Comparison of ENCODE assay signal across 1 cellular context in the genomic region with DNA sequence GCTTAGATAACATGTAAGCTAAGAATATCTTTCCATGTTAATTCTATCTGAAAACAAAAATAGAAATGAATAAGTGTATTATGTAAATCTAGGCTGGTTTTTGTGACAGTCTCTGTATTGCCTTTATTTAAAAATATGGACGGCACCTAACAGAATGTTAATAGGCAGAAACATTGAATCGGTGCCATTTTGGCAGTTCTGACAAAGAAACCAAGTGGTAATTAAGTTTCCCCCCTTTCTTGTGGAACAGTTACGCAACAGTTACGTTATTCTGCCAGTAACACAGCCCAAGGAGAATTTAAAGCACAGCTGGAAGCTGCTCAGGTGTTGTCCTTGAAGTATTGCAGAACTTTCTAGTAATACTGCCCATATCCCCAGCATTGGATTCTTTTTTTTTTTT.
TF ChIP-seq lines count a peak whose summit lies in the region.

No MANE protein-coding gene starts in this region.

TF ChIP-seq in IMR-90, 13 proteins besides CTCF, POLR2A, EP300 and RAD21:
- TF ChIP-seq CHD1 (IDR thresholded peaks at IDR 0.05; ENCODE audit: low read depth, low read length) (no peak), CEBPB (IDR thresholded peaks at IDR 0.05; ENCODE audit: low read depth, low read length) (peak; percentile 87), BHLHE40 (IDR thresholded peaks at IDR 0.05; ENCODE audit: low read depth, low read length) (no peak)
